Comparison of ENCODE assay signal across 1 cellular context in the genomic region with DNA sequence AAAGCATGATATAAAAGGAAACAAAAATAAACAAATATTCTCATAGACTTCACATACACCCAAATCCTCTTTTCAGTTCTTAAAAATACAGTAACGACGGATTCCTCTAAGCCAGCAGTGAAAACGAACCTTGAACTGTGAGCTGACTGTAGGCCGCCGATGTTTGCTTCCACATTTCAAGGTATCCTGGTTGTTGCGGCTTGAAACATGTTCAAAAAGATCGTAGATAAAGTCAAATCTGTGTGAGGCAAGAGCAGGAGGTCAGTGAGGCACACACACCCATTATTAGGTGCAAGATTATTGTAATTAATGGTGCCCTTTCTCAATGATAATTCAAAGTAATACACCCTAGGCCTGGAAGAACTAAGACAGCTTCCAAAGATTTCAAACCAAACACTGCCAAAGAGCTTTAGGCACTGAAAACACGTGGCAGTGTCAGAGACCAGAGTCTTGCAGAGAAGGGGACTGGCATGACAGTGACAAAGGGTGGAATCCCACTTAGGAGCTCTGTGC.
TF ChIP-seq lines count a peak whose summit lies in the region.

No MANE protein-coding gene starts in this region.

TF ChIP-seq in HepG2, 621 proteins besides CTCF, POLR2A, EP300 and RAD21 (continued from another document and continues in another):
- TF ChIP-seq, protein P1, sequence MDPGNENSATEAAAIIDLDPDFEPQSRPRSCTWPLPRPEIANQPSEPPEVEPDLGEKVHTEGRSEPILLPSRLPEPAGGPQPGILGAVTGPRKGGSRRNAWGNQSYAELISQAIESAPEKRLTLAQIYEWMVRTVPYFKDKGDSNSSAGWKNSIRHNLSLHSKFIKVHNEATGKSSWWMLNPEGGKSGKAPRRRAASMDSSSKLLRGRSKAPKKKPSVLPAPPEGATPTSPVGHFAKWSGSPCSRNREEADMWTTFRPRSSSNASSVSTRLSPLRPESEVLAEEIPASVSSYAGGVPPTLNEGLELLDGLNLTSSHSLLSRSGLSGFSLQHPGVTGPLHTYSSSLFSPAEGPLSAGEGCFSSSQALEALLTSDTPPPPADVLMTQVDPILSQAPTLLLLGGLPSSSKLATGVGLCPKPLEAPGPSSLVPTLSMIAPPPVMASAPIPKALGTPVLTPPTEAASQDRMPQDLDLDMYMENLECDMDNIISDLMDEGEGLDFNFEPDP (CRISPR knock-in tag; conservative IDR thresholded peaks at IDR 0.05): no peak
- TF ChIP-seq NCOA1 (CRISPR knock-in tag; IDR thresholded peaks at IDR 0.05): no peak
- peak; percentile 56; the same call in 1 of the 2 replicates for TF ChIP-seq ZNF317 (CRISPR knock-in tag; IDR thresholded peaks at IDR 0.05)
- TF ChIP-seq ZNF274 (CRISPR knock-in tag; IDR thresholded peaks at IDR 0.05): no peak
- no peak for TF ChIP-seq DMAP1 (CRISPR knock-in tag; IDR thresholded peaks at IDR 0.05)
- TF ChIP-seq HNF1A (IDR thresholded peaks at IDR 0.05; ENCODE audit: low read depth): 0 out of 2 replicates have a peak, but pooled peaks have one; percentile 19
- TF ChIP-seq HNF1A (CRISPR knock-in tag; IDR thresholded peaks at IDR 0.05; ENCODE audit: borderline replicate concordance): peak; percentile 41; the same call in 1 of the 2 replicates
- TF ChIP-seq, protein P2, sequence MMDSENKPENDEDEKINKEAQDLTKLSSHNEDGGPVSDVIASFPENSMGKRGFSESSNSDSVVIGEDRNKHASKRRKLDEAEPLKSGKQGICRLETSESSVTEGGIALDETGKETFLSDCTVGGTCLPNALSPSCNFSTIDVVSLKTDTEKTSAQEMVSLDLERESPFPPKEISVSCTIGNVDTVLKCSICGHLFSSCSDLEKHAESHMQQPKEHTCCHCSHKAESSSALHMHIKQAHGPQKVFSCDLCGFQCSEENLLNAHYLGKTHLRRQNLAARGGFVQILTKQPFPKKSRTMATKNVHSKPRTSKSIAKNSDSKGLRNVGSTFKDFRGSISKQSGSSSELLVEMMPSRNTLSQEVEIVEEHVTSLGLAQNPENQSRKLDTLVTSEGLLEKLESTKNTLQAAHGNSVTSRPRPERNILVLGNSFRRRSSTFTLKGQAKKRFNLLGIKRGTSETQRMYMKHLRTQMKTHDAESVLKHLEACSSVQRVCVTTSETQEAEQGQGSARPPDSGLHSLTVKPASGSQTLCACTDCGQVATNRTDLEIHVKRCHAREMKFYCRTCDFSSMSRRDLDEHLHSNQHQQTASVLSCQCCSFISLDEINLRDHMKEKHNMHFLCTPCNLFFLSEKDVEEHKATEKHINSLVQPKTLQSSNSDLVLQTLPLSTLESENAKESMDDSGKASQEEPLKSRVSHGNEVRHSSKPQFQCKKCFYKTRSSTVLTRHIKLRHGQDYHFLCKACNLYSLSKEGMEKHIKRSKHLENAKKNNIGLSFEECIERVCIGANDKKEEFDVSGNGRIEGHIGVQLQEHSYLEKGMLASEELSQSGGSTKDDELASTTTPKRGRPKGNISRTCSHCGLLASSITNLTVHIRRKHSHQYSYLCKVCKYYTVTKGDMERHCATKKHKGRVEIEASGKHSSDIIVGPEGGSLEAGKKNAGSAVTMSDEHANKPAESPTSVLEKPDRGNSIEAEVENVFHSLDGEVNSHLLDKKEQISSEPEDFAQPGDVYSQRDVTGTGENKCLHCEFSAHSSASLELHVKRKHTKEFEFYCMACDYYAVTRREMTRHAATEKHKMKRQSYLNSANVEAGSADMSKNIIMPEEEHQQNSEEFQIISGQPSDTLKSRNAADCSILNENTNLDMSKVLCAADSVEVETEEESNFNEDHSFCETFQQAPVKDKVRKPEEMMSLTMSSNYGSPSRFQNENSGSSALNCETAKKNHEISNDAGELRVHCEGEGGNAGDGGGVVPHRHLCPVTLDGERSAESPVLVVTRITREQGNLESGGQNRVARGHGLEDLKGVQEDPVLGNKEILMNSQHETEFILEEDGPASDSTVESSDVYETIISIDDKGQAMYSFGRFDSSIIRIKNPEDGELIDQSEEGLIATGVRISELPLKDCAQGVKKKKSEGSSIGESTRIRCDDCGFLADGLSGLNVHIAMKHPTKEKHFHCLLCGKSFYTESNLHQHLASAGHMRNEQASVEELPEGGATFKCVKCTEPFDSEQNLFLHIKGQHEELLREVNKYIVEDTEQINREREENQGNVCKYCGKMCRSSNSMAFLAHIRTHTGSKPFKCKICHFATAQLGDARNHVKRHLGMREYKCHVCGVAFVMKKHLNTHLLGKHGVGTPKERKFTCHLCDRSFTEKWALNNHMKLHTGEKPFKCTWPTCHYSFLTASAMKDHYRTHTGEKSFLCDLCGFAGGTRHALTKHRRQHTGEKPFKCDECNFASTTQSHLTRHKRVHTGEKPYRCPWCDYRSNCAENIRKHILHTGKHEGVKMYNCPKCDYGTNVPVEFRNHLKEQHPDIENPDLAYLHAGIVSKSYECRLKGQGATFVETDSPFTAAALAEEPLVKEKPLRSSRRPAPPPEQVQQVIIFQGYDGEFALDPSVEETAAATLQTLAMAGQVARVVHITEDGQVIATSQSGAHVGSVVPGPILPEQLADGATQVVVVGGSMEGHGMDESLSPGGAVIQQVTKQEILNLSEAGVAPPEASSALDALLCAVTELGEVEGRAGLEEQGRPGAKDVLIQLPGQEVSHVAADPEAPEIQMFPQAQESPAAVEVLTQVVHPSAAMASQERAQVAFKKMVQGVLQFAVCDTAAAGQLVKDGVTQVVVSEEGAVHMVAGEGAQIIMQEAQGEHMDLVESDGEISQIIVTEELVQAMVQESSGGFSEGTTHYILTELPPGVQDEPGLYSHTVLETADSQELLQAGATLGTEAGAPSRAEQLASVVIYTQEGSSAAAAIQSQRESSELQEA (CRISPR knock-in tag; IDR thresholded peaks at IDR 0.05; ENCODE audit: not compliant biosample characterization): no peak
- no peak for TF ChIP-seq SRSF9 (IDR thresholded peaks at IDR 0.05; ENCODE audit: borderline replicate concordance, insufficient read depth, low read depth, low read length, poor library complexity, severe bottlenecking)
- TF ChIP-seq, protein P3, sequence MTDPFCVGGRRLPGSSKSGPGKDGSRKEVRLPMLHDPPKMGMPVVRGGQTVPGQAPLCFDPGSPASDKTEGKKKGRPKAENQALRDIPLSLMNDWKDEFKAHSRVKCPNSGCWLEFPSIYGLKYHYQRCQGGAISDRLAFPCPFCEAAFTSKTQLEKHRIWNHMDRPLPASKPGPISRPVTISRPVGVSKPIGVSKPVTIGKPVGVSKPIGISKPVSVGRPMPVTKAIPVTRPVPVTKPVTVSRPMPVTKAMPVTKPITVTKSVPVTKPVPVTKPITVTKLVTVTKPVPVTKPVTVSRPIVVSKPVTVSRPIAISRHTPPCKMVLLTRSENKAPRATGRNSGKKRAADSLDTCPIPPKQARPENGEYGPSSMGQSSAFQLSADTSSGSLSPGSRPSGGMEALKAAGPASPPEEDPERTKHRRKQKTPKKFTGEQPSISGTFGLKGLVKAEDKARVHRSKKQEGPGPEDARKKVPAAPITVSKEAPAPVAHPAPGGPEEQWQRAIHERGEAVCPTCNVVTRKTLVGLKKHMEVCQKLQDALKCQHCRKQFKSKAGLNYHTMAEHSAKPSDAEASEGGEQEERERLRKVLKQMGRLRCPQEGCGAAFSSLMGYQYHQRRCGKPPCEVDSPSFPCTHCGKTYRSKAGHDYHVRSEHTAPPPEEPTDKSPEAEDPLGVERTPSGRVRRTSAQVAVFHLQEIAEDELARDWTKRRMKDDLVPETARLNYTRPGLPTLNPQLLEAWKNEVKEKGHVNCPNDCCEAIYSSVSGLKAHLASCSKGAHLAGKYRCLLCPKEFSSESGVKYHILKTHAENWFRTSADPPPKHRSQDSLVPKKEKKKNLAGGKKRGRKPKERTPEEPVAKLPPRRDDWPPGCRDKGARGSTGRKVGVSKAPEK (CRISPR knock-in tag; IDR thresholded peaks at IDR 0.05; ENCODE audit: borderline replicate concordance): peak; percentile 53; the same call in 1 of the 2 replicates
- no peak for TF ChIP-seq KDM5A (IDR thresholded peaks at IDR 0.05; ENCODE audit: borderline replicate concordance, low read length)
- peak; percentile 20 for TF ChIP-seq MED8 (CRISPR knock-in tag; IDR thresholded peaks at IDR 0.05; ENCODE audit: insufficient replicate concordance)
- TF ChIP-seq CBX5 (CRISPR knock-in tag; IDR thresholded peaks at IDR 0.05; ENCODE audit: borderline replicate concordance): no peak
- no peak for TF ChIP-seq KAT7 (CRISPR knock-in tag; IDR thresholded peaks at IDR 0.05; ENCODE audit: borderline replicate concordance)
- TF ChIP-seq ZMYM2 (CRISPR knock-in tag; IDR thresholded peaks at IDR 0.05): no peak
- TF ChIP-seq SMC3 (IDR thresholded peaks at IDR 0.05; ENCODE audit: low read length): no peak
- no peak for TF ChIP-seq ZNF121 (CRISPR knock-in tag; IDR thresholded peaks at IDR 0.05)
- TF ChIP-seq ZFP41 (CRISPR knock-in tag; IDR thresholded peaks at IDR 0.05; ENCODE audit: borderline replicate concordance): no peak
- TF ChIP-seq, protein P4, sequence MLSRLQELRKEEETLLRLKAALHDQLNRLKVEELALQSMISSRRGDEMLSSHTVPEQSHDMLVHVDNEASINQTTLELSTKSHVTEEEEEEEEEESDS (CRISPR knock-in tag; IDR thresholded peaks at IDR 0.05; ENCODE audit: borderline replicate concordance): no peak
- TF ChIP-seq RFXAP (CRISPR knock-in tag; IDR thresholded peaks at IDR 0.05; ENCODE audit: borderline replicate concordance): 0 out of 2 replicates have a peak, but pooled peaks have one; percentile 35
- no peak for TF ChIP-seq CBX1 (IDR thresholded peaks at IDR 0.05; ENCODE audit: low read depth)
- no peak for TF ChIP-seq MEIS2 (CRISPR knock-in tag; IDR thresholded peaks at IDR 0.05)
- TF ChIP-seq CEBPB (IDR thresholded peaks at IDR 0.05; ENCODE audit: borderline replicate concordance, low read depth, low read length): peak; percentile 84
- TF ChIP-seq SKI (IDR thresholded peaks at IDR 0.05; ENCODE audit: partially characterized antibody): no peak
- TF ChIP-seq MIER3 (CRISPR knock-in tag; IDR thresholded peaks at IDR 0.05; ENCODE audit: borderline replicate concordance): 0 out of 2 replicates have a peak, but pooled peaks have one; percentile 37
- no peak for TF ChIP-seq RBM22 (optimal IDR thresholded peaks at IDR 0.05; ENCODE audit: low read length)
- TF ChIP-seq ZBTB7A (CRISPR knock-in tag; IDR thresholded peaks at IDR 0.05): no peak
- TF ChIP-seq RAD51 (IDR thresholded peaks at IDR 0.05; ENCODE audit: borderline replicate concordance): no peak
- TF ChIP-seq ZFYVE20 (CRISPR knock-in tag; IDR thresholded peaks at IDR 0.05; ENCODE audit: borderline replicate concordance, low read depth): no peak
- peak; percentile 56; the same call in 1 of the 2 replicates for TF ChIP-seq NR2F2 (IDR thresholded peaks at IDR 0.05; ENCODE audit: borderline replicate concordance, low read depth)
- 0 out of 2 replicates have a peak, but pooled peaks have one; percentile 60 for TF ChIP-seq POGZ (CRISPR knock-in tag; IDR thresholded peaks at IDR 0.05)
- TF ChIP-seq TCF7L2 (IDR thresholded peaks at IDR 0.05; ENCODE audit: low read depth, low read length): no peak
- TF ChIP-seq MAFF (IDR thresholded peaks at IDR 0.05; ENCODE audit: low read depth, low read length): no peak
- TF ChIP-seq IKZF1 (IDR thresholded peaks at IDR 0.05): no peak
- TF ChIP-seq TEAD3 (CRISPR knock-in tag; optimal IDR thresholded peaks at IDR 0.05; ENCODE audit: borderline replicate concordance): peak; percentile 46
- TF ChIP-seq BRD4 (CRISPR knock-in tag; IDR thresholded peaks at IDR 0.05): no peak
- TF ChIP-seq ZNF326 (CRISPR knock-in tag; IDR thresholded peaks at IDR 0.05; ENCODE audit: borderline replicate concordance): no peak
- TF ChIP-seq TCF12 (IDR thresholded peaks at IDR 0.05): no peak
- no peak for TF ChIP-seq TCF12 (CRISPR knock-in tag; IDR thresholded peaks at IDR 0.05)
- peak; percentile 70 for TF ChIP-seq PITX1 (CRISPR knock-in tag; IDR thresholded peaks at IDR 0.05)
- TF ChIP-seq ZNF20 (CRISPR knock-in tag; IDR thresholded peaks at IDR 0.05): no peak
- TF ChIP-seq ZEB1 (IDR thresholded peaks at IDR 0.05; ENCODE audit: insufficient replicate concordance, low read depth): no peak
- TF ChIP-seq TAF15 (IDR thresholded peaks at IDR 0.05; ENCODE audit: low read depth, low read length, poor library complexity, severe bottlenecking): no peak
- TF ChIP-seq ZNF644 (CRISPR knock-in tag; IDR thresholded peaks at IDR 0.05; ENCODE audit: low read depth): peak; percentile 44; the same call in 1 of the 2 replicates
